1 cellular context compared by ENCODE assay signal in the genomic region with DNA sequence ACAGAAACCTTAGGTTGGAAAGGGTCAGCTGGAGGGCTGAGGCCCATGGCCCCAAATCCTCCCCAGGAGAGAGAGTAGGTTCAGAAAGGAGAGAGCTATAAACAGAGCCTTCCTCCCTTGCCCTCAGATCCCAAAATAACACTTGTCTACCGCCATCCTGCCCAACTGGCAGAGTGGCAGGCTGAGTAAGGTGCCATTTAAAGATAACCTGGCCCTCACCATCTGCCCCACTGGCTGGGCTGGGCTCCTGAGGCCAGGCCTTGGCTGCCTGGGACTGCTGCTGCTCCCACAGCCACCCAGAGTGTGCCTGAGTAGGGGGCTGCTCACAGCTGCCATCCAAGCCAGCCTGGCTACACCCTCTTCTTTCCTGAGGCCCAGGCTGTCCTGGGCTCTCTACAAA.
TF ChIP-seq lines count a peak whose summit lies in the region.

No MANE protein-coding gene starts in this region.

TF ChIP-seq in A549, 52 proteins besides CTCF, POLR2A, EP300 and RAD21 (continued from another document):
- TF ChIP-seq ELK1 (IDR thresholded peaks at IDR 0.05; ENCODE audit: low read depth, low read length) (no peak), NPAS2 (CRISPR knock-in tag; IDR thresholded peaks at IDR 0.05; ENCODE audit: borderline replicate concordance) (no peak), CBX2 (IDR thresholded peaks at IDR 0.05; ENCODE audit: borderline replicate concordance, low read depth) (no peak)
